Comparison of ENCODE assay signal across 2 cellular contexts in the genomic region with DNA sequence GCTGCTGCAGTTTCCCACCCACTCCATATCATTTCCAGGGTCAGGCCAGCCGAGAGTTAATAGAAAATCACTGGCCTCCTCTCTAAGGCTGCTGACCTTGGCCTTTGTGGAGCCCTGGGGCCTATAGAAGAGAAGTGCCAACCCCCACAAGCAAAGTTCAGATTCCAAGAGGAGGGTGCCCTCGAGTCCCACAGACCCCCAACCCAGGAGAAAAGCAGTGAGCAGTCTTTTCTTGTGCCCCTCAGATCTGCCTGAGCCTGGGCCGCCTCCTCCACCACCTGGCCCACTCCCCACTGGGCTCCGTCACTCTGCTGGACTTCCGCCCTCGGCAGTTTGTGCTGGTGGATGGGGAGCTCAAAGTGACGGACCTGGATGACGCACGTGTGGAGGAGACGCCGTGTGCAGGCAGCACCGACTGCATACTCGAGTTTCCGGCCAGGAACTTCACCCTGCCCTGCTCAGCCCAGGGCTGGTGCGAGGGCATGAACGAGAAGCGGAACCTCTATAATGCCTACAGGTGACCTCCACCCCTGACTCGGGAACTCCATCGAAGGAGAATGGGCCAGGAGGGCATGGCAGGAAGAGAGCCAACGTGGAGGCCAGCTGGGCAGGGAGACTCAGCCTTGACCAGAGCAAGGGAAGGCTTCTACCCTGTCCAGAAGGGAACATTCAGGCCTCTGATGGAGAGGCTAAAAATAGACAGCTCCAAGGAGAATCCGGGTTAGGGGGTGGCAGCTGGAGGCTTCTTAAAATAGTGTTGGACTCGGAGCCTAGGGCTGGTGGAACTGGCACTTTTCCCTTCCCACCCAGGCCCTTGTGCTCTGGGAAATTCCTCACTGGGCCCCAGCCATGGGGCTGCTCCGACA.
A peak's percentile ranks its signal among the peaks of the same experiment; 100 is the strongest.
TF ChIP-seq lines count a peak whose summit lies in the region.

No MANE protein-coding gene starts in this region.

TF ChIP-seq in A549, 52 proteins besides CTCF, POLR2A, EP300 and RAD21:
- TF ChIP-seq NPAS2 (CRISPR knock-in tag; IDR thresholded peaks at IDR 0.05; ENCODE audit: borderline replicate concordance) (no peak), ZNF302 (CRISPR knock-in tag; IDR thresholded peaks at IDR 0.05) (no peak), HOXA7 (CRISPR knock-in tag; IDR thresholded peaks at IDR 0.05) (no peak), PHF8 (IDR thresholded peaks at IDR 0.05; ENCODE audit: borderline replicate concordance, low read depth) (no peak)

TF ChIP-seq in HepG2, 621 proteins besides CTCF, POLR2A, EP300 and RAD21 (continues in another document):
- TF ChIP-seq, protein P1, sequence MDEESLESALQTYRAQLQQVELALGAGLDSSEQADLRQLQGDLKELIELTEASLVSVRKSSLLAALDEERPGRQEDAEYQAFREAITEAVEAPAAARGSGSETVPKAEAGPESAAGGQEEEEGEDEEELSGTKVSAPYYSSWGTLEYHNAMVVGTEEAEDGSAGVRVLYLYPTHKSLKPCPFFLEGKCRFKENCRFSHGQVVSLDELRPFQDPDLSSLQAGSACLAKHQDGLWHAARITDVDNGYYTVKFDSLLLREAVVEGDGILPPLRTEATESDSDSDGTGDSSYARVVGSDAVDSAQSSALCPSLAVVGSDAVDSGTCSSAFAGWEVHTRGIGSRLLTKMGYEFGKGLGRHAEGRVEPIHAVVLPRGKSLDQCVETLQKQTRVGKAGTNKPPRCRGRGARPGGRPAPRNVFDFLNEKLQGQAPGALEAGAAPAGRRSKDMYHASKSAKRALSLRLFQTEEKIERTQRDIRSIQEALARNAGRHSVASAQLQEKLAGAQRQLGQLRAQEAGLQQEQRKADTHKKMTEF (CRISPR knock-in tag; IDR thresholded peaks at IDR 0.05) = peak; percentile 51; the same call in 1 of the 2 replicates
- TF ChIP-seq, protein P2, sequence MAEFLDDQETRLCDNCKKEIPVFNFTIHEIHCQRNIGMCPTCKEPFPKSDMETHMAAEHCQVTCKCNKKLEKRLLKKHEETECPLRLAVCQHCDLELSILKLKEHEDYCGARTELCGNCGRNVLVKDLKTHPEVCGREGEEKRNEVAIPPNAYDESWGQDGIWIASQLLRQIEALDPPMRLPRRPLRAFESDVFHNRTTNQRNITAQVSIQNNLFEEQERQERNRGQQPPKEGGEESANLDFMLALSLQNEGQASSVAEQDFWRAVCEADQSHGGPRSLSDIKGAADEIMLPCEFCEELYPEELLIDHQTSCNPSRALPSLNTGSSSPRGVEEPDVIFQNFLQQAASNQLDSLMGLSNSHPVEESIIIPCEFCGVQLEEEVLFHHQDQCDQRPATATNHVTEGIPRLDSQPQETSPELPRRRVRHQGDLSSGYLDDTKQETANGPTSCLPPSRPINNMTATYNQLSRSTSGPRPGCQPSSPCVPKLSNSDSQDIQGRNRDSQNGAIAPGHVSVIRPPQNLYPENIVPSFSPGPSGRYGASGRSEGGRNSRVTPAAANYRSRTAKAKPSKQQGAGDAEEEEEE (CRISPR knock-in tag; IDR thresholded peaks at IDR 0.05; ENCODE audit: borderline replicate concordance) = no peak
- TF ChIP-seq ZNF205 (CRISPR knock-in tag; IDR thresholded peaks at IDR 0.05) (no peak), NCOA1 (CRISPR knock-in tag; IDR thresholded peaks at IDR 0.05) (no peak), MAZ (IDR thresholded peaks at IDR 0.05; ENCODE audit: borderline replicate concordance, low read depth, low read length) (no peak), MAZ (CRISPR knock-in tag; IDR thresholded peaks at IDR 0.05; ENCODE audit: low read depth) (0 out of 2 replicates have a peak, but pooled peaks have one; percentile 20), ZNF841 (CRISPR knock-in tag; IDR thresholded peaks at IDR 0.05; ENCODE audit: borderline replicate concordance) (no peak), SOX5 (CRISPR knock-in tag; IDR thresholded peaks at IDR 0.05; ENCODE audit: borderline replicate concordance) (peak; percentile 23; the same call in 1 of the 2 replicates), GATAD1 (CRISPR knock-in tag; IDR thresholded peaks at IDR 0.05) (peak; percentile 63; the same call in 1 of the 2 replicates), FOXO1 (CRISPR knock-in tag; IDR thresholded peaks at IDR 0.05) (no peak), GABPB1 (CRISPR knock-in tag; IDR thresholded peaks at IDR 0.05) (peak; percentile 86), ZSCAN12 (CRISPR knock-in tag; IDR thresholded peaks at IDR 0.05) (no peak), CBX5 (CRISPR knock-in tag; IDR thresholded peaks at IDR 0.05; ENCODE audit: borderline replicate concordance) (peak; percentile 86; the same call in 1 of the 2 replicates), ZNF879 (CRISPR knock-in tag; IDR thresholded peaks at IDR 0.05) (no peak), JARID2 (CRISPR knock-in tag; IDR thresholded peaks at IDR 0.05; ENCODE audit: insufficient replicate concordance) (no peak), KDM5A (IDR thresholded peaks at IDR 0.05; ENCODE audit: borderline replicate concordance, low read length) (no peak), ZNF136 (CRISPR knock-in tag; IDR thresholded peaks at IDR 0.05; ENCODE audit: low read depth) (no peak), ZSCAN9 (CRISPR knock-in tag; IDR thresholded peaks at IDR 0.05; ENCODE audit: borderline replicate concordance) (peak; percentile 63; the same call in 1 of the 2 replicates), KDM3A (CRISPR knock-in tag; IDR thresholded peaks at IDR 0.05; ENCODE audit: low read depth) (0 out of 2 replicates have a peak, but pooled peaks have one; percentile 68), ZNF7 (CRISPR knock-in tag; IDR thresholded peaks at IDR 0.05) (no peak), MEF2D (CRISPR knock-in tag; IDR thresholded peaks at IDR 0.05) (0 out of 2 replicates have a peak, but pooled peaks have one; percentile 51), SMARCC2 (IDR thresholded peaks at IDR 0.05) (no peak), ETV6 (CRISPR knock-in tag; conservative IDR thresholded peaks at IDR 0.05) (peak; percentile 74), PITX1 (CRISPR knock-in tag; IDR thresholded peaks at IDR 0.05) (peak; percentile 74; the same call in 1 of the 2 replicates), CREB1 (IDR thresholded peaks at IDR 0.05) (peak; percentile 35; the same call in 1 of the 2 replicates), CREB1 (CRISPR knock-in tag; IDR thresholded peaks at IDR 0.05) (no peak)
- TF ChIP-seq, protein P3, sequence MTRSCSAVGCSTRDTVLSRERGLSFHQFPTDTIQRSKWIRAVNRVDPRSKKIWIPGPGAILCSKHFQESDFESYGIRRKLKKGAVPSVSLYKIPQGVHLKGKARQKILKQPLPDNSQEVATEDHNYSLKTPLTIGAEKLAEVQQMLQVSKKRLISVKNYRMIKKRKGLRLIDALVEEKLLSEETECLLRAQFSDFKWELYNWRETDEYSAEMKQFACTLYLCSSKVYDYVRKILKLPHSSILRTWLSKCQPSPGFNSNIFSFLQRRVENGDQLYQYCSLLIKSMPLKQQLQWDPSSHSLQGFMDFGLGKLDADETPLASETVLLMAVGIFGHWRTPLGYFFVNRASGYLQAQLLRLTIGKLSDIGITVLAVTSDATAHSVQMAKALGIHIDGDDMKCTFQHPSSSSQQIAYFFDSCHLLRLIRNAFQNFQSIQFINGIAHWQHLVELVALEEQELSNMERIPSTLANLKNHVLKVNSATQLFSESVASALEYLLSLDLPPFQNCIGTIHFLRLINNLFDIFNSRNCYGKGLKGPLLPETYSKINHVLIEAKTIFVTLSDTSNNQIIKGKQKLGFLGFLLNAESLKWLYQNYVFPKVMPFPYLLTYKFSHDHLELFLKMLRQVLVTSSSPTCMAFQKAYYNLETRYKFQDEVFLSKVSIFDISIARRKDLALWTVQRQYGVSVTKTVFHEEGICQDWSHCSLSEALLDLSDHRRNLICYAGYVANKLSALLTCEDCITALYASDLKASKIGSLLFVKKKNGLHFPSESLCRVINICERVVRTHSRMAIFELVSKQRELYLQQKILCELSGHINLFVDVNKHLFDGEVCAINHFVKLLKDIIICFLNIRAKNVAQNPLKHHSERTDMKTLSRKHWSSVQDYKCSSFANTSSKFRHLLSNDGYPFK (CRISPR knock-in tag; IDR thresholded peaks at IDR 0.05; ENCODE audit: borderline replicate concordance) = no peak; the same call in 1 of the 2 replicates
- TF ChIP-seq, protein P4, sequence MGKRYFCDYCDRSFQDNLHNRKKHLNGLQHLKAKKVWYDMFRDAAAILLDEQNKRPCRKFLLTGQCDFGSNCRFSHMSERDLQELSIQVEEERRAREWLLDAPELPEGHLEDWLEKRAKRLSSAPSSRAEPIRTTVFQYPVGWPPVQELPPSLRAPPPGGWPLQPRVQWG (CRISPR knock-in tag; IDR thresholded peaks at IDR 0.05; ENCODE audit: borderline replicate concordance, low read depth) = no peak
- TF ChIP-seq, protein P5, sequence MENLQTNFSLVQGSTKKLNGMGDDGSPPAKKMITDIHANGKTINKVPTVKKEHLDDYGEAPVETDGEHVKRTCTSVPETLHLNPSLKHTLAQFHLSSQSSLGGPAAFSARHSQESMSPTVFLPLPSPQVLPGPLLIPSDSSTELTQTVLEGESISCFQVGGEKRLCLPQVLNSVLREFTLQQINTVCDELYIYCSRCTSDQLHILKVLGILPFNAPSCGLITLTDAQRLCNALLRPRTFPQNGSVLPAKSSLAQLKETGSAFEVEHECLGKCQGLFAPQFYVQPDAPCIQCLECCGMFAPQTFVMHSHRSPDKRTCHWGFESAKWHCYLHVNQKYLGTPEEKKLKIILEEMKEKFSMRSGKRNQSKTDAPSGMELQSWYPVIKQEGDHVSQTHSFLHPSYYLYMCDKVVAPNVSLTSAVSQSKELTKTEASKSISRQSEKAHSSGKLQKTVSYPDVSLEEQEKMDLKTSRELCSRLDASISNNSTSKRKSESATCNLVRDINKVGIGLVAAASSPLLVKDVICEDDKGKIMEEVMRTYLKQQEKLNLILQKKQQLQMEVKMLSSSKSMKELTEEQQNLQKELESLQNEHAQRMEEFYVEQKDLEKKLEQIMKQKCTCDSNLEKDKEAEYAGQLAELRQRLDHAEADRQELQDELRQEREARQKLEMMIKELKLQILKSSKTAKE (CRISPR knock-in tag; IDR thresholded peaks at IDR 0.05; ENCODE audit: borderline replicate concordance) = no peak
- TF ChIP-seq, protein P6, sequence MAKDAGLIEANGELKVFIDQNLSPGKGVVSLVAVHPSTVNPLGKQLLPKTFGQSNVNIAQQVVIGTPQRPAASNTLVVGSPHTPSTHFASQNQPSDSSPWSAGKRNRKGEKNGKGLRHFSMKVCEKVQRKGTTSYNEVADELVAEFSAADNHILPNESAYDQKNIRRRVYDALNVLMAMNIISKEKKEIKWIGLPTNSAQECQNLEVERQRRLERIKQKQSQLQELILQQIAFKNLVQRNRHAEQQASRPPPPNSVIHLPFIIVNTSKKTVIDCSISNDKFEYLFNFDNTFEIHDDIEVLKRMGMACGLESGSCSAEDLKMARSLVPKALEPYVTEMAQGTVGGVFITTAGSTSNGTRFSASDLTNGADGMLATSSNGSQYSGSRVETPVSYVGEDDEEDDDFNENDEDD (CRISPR knock-in tag; IDR thresholded peaks at IDR 0.05; ENCODE audit: borderline replicate concordance) = peak; percentile 74; the same call in 1 of the 2 replicates
- TF ChIP-seq, protein P7, sequence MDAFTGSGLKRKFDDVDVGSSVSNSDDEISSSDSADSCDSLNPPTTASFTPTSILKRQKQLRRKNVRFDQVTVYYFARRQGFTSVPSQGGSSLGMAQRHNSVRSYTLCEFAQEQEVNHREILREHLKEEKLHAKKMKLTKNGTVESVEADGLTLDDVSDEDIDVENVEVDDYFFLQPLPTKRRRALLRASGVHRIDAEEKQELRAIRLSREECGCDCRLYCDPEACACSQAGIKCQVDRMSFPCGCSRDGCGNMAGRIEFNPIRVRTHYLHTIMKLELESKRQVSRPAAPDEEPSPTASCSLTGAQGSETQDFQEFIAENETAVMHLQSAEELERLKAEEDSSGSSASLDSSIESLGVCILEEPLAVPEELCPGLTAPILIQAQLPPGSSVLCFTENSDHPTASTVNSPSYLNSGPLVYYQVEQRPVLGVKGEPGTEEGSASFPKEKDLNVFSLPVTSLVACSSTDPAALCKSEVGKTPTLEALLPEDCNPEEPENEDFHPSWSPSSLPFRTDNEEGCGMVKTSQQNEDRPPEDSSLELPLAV (CRISPR knock-in tag; conservative IDR thresholded peaks at IDR 0.05; ENCODE audit: low read depth) = no peak
- TF ChIP-seq, protein P8, sequence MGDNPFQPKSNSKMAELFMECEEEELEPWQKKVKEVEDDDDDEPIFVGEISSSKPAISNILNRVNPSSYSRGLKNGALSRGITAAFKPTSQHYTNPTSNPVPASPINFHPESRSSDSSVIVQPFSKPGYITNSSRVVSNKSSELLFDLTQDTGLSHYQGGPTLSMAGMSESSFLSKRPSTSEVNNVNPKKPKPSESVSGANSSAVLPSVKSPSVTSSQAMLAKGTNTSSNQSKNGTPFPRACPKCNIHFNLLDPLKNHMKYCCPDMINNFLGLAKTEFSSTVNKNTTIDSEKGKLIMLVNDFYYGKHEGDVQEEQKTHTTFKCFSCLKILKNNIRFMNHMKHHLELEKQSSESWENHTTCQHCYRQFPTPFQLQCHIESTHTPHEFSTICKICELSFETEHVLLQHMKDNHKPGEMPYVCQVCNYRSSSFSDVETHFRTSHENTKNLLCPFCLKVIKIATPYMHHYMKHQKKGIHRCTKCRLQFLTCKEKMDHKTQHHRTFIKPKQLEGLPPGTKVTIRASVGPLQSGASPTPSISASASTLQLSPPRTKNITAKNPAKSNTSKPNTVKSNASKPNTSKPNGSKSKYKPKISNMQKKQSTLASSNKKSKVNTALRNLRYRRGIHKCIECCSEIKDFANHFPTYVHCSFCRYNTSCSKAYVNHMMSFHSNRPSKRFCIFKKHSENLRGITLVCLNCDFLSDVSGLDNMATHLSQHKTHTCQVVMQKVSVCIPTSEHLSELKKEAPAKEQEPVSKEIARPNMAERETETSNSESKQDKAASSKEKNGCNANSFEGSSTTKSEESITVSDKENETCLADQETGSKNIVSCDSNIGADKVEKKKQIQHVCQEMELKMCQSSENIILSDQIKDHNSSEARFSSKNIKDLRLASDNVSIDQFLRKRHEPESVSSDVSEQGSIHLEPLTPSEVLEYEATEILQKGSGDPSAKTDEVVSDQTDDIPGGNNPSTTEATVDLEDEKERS (CRISPR knock-in tag; IDR thresholded peaks at IDR 0.05) = 0 out of 2 replicates have a peak, but pooled peaks have one; percentile 24
- TF ChIP-seq, protein P9, sequence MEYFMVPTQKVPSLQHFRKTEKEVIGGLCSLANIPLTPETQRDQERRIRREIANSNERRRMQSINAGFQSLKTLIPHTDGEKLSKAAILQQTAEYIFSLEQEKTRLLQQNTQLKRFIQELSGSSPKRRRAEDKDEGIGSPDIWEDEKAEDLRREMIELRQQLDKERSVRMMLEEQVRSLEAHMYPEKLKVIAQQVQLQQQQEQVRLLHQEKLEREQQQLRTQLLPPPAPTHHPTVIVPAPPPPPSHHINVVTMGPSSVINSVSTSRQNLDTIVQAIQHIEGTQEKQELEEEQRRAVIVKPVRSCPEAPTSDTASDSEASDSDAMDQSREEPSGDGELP (IDR thresholded peaks at IDR 0.05; ENCODE audit: borderline replicate concordance, low read depth) = 0 out of 2 replicates have a peak, but pooled peaks have one; percentile 9
- TF ChIP-seq, protein P10, sequence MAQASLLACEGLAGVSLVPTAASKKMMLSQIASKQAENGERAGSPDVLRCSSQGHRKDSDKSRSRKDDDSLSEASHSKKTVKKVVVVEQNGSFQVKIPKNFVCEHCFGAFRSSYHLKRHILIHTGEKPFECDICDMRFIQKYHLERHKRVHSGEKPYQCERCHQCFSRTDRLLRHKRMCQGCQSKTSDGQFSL (CRISPR knock-in tag; IDR thresholded peaks at IDR 0.05) = no peak
- TF ChIP-seq, protein P11, sequence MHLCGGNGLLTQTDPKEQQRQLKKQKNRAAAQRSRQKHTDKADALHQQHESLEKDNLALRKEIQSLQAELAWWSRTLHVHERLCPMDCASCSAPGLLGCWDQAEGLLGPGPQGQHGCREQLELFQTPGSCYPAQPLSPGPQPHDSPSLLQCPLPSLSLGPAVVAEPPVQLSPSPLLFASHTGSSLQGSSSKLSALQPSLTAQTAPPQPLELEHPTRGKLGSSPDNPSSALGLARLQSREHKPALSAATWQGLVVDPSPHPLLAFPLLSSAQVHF (CRISPR knock-in tag; IDR thresholded peaks at IDR 0.05) = no peak
